ENCODE assay signal across 14 cellular contexts in genomic region chr5:5437227-5438172, GRCh38. TPM values are rescaled to one million over a fixed set of nuclear protein-coding genes. Genes with fewer than 3 reads are reported as not detected.
DNase-seq lines count a peak whose midpoint lies in the region; ATAC-seq and TF ChIP-seq lines count a peak whose summit lies in the region.
"Had no signal": no experiment of that assay in that cellular context is flagged by ENCODE, and none has a peak within 500 bp of the region (broad histone marks: within the 10 kb centered on the region; RNA-seq: fewer than 3 reads in every experiment).

No MANE protein-coding gene starts in this region.

- H3K4me3 ChIP-seq in psoas muscle: no peak overlapping the region
- H3K4me3 ChIP-seq: GM23248, pancreas, spleen had no signal

- no peak for TF ChIP-seq CTCF in psoas muscle (IDR thresholded peaks at IDR 0.05)

- H3K36me3 Mint-ChIP-seq in activated T-cell treated with anti-CD3 and anti-CD28 coated beads, Interleukin-2, amount 50 U/mL, for 24 hours (ENCODE audit: low read depth): peaks cover 74% of the 10 kb centered on the region
- H3K36me3 Mint-ChIP-seq in activated T-cell treated with anti-CD3 and anti-CD28 coated beads, Interleukin-2, amount 50 U/mL, for 4 hours (ENCODE audit: insufficient read depth): peaks cover 19% of the 10 kb centered on the region

- peak overlapping the region; percentile 72 for H3K27ac Mint-ChIP-seq in activated T-cell treated with anti-CD3 and anti-CD28 coated beads, Interleukin-2, amount 50 U/mL, for 24 hours

- no peak for DNase-seq in activated T-cell treated with anti-CD3 and anti-CD28 coated beads, Interleukin-2, amount 50 U/mL, for 24 hours
- DNase-seq in activated T-cell treated with anti-CD3 and anti-CD28 coated beads, Interleukin-2, amount 50 U/mL, for 4 hours: no peak
- DNase-seq in psoas muscle: no peak
- DNase-seq in H4 (ENCODE audit: low spot score): no peak
- DNase-seq in left lobe of liver (ENCODE audit: low spot score): no peak
- DNase-seq in left cardiac atrium: no peak
- DNase-seq: GM23248, islet precursor cell, NCI-H1092, pancreas, spleen, substantia nigra had no signal

- H3K36me3 ChIP-seq in psoas muscle (ENCODE audit: insufficient read depth in 1 of 2, low read depth in 1 of 2): peaks cover 0 to 41% of the 10 kb centered on the region in 2 donors
- H3K36me3 ChIP-seq: pancreas had no signal

- H3K4me1 ChIP-seq in psoas muscle: peaks cover 20% of the 10 kb centered on the region

- H3K27me3 ChIP-seq in psoas muscle (ENCODE audit: insufficient read depth in 3 of 3, low read length in 2 of 3): no peaks in the 10 kb centered on the region
- H3K27me3 ChIP-seq: pancreas, spleen had no signal

- 68 to 77% (median 68%) methylated on average over 11 of the region's 11 CpGs for WGBS in psoas muscle, 3 donors

- no peak overlapping the region for H3K27ac ChIP-seq in psoas muscle
- H3K27ac ChIP-seq: GM23248, spleen had no signal

- no peaks in the 10 kb centered on the region for H3K27me3 Mint-ChIP-seq in activated T-cell treated with anti-CD3 and anti-CD28 coated beads, Interleukin-2, amount 50 U/mL, for 24 hours
- H3K27me3 Mint-ChIP-seq in activated T-cell treated with anti-CD3 and anti-CD28 coated beads, Interleukin-2, amount 50 U/mL, for 4 hours (ENCODE audit: low read depth): no peaks in the 10 kb centered on the region

- H3K9me3 Mint-ChIP-seq in activated T-cell treated with anti-CD3 and anti-CD28 coated beads, Interleukin-2, amount 50 U/mL, for 24 hours: no peaks in the 10 kb centered on the region
- H3K9me3 Mint-ChIP-seq in activated T-cell treated with anti-CD3 and anti-CD28 coated beads, Interleukin-2, amount 50 U/mL, for 4 hours: no peaks in the 10 kb centered on the region

- no peak overlapping the region for H3K4me3 Mint-ChIP-seq in activated T-cell treated with anti-CD3 and anti-CD28 coated beads, Interleukin-2, amount 50 U/mL, for 24 hours
- no peak overlapping the region for H3K4me3 Mint-ChIP-seq in activated T-cell treated with anti-CD3 and anti-CD28 coated beads, Interleukin-2, amount 50 U/mL, for 4 hours

- intact Hi-C loops in psoas muscle (cut with DNase I) (no loop called here), left cardiac atrium (cut with DNase I) (no loop called here)

- no peak for ATAC-seq in activated T-cell treated with anti-CD3 and anti-CD28 coated beads, Interleukin-2, amount 50 U/mL, for 4 hours
- ATAC-seq in GM21576 (IDR thresholded peaks at IDR 0.05; ENCODE audit: unreplicated experiment): peak; percentile 59
- peak; percentile 53 for ATAC-seq in HG03565 (IDR thresholded peaks at IDR 0.05; ENCODE audit: unreplicated experiment)
- peak; percentile 46 to 70 (median 61) for ATAC-seq in psoas muscle
- ATAC-seq in left lobe of liver: no peak
- no peak for ATAC-seq in left cardiac atrium
- ATAC-seq: pancreas had no signal

- H3K9me3 ChIP-seq in psoas muscle: no peaks in the 10 kb centered on the region
- H3K9me3 ChIP-seq: pancreas, spleen had no signal

- H3K4me1 Mint-ChIP-seq in activated T-cell treated with anti-CD3 and anti-CD28 coated beads, Interleukin-2, amount 50 U/mL, for 24 hours (ENCODE audit: low read depth): peaks cover 36% of the 10 kb centered on the region
- peaks cover 19% of the 10 kb centered on the region for H3K4me1 Mint-ChIP-seq in activated T-cell treated with anti-CD3 and anti-CD28 coated beads, Interleukin-2, amount 50 U/mL, for 4 hours (ENCODE audit: low read depth)

RNA-seq across cellular contexts. Expression of gene ICE1, which starts 15.0 kb away (rescaled TPM):
- total RNA-seq in activated T-cell treated with anti-CD3 and anti-CD28 coated beads, Interleukin-2, amount 50 U/mL, for 4 hours: 10 to 100 TPM; 40.2 to 42.0 (median 41.1) TPM
- total RNA-seq in psoas muscle: 10 to 100 TPM; 25.2 to 33.6 (median 29.6) TPM
- 10 to 100 TPM in 2 of 3 donors, 1 to 10 TPM in 1; 9.9 to 26.4 (median 15.7) TPM for polyA plus RNA-seq in psoas muscle
- 14.1 and 19.1 TPM in 2 replicates for total RNA-seq in H4 (2014; rRNA removed; shearing (Covaris generic))
- 8.7 TPM for total RNA-seq in left lobe of liver
- total RNA-seq in left cardiac atrium: 10 to 100 TPM; 15.7 to 19.5 TPM

Comparison
In these comparisons a context has a peak if more than half of its experiments do, and no peak if none do; other contexts are left out.
1. ATAC-seq: peak in GM21576 (single experiment), HG03565 (single experiment) and psoas muscle (4 of 4); none in activated T-cell treated with anti-CD3 and anti-CD28 coated beads, Interleukin-2, amount 50 U/mL, for 4 hours (0 of 2), left lobe of liver (single experiment) and left cardiac atrium (0 of 2).